In genomic region chr19:8148410-8149231, GRCh38 we compare ENCODE assay signal across 10 cellular contexts. TPM values are rescaled to one million over a fixed set of nuclear protein-coding genes. Genes with fewer than 3 reads are reported as not detected.
A peak's percentile ranks its signal among the peaks of the same experiment; 100 is the strongest.
DNase-seq lines count a peak whose midpoint lies in the region; ATAC-seq and TF ChIP-seq lines count a peak whose summit lies in the region.
"Had no signal": no experiment of that assay in that cellular context is flagged by ENCODE, and none has a peak within 500 bp of the region (broad histone marks: within the 10 kb centered on the region; RNA-seq: fewer than 3 reads in every experiment).

No MANE protein-coding gene starts in this region.

- peak overlapping the region; percentile 81 for H3K4me3 ChIP-seq in iPS-20b (ENCODE audit: low read length)
- no peak overlapping the region for H3K4me3 ChIP-seq in gastrocnemius medialis
- H3K4me3 ChIP-seq: SJSA1 had no signal

- no peak for TF ChIP-seq POLR2A in gastrocnemius medialis (IDR thresholded peaks at IDR 0.05)

- H3K9me3 Mint-ChIP-seq in activated naive CD4-positive, alpha-beta T cell treated with anti-CD3 and anti-CD28 coated beads, Interleukin-2, amount 50 U/mL, for 24 hours = no peaks in the 10 kb centered on the region
- no peaks in the 10 kb centered on the region for H3K9me3 Mint-ChIP-seq in type B pancreatic cell

- H3K36me3 ChIP-seq in iPS-20b (ENCODE audit: insufficient read depth, low read depth, low read length) (peaks cover 5% of the 10 kb centered on the region; the same call in 1 of the 2 replicates), gastrocnemius medialis (no peaks in the 10 kb centered on the region)
- H3K36me3 ChIP-seq: neutrophil, SJSA1 had no signal

- H3K4me1 ChIP-seq in iPS-20b (ENCODE audit: insufficient read depth, low read length) = peaks cover 7% of the 10 kb centered on the region; the same call in 1 of the 2 replicates
- H3K4me1 ChIP-seq in gastrocnemius medialis = no peaks in the 10 kb centered on the region
- H3K4me1 ChIP-seq: SJSA1 had no signal

- H3K27me3 ChIP-seq in iPS-20b (ENCODE audit: insufficient read depth, low read length) (no peaks in the 10 kb centered on the region), gastrocnemius medialis (peaks cover 28 to 35% (median 30%) of the 10 kb centered on the region in 3 donors)

- peak overlapping the region; percentile 21 for H3K27ac Mint-ChIP-seq in activated naive CD4-positive, alpha-beta T cell treated with anti-CD3 and anti-CD28 coated beads, Interleukin-2, amount 50 U/mL, for 24 hours
- peak overlapping the region; percentile 92 for H3K27ac Mint-ChIP-seq in type B pancreatic cell

- intact Hi-C loops in gastrocnemius medialis (cut with DNase I; ENCODE audit: low total_unique reads) = no loop called here

- TF ChIP-seq CTCF in type B pancreatic cell (conservative IDR thresholded peaks at IDR 0.05) (no peak), gastrocnemius medialis (IDR thresholded peaks at IDR 0.05 in 4 of 5, conservative IDR thresholded peaks at IDR 0.05 in 1 of 5) (no peak)

- H3K27ac ChIP-seq in iPS-20b (ENCODE audit: low read length) (peak overlapping the region; percentile 44), gastrocnemius medialis (no peak overlapping the region)
- H3K27ac ChIP-seq: neutrophil, SJSA1 had no signal

- H3K4me1 Mint-ChIP-seq in activated naive CD4-positive, alpha-beta T cell treated with anti-CD3 and anti-CD28 coated beads, Interleukin-2, amount 50 U/mL, for 24 hours = peaks cover 5% of the 10 kb centered on the region
- peaks cover 22% of the 10 kb centered on the region for H3K4me1 Mint-ChIP-seq in type B pancreatic cell (ENCODE audit: unreplicated experiment)

- DNase-seq in activated naive CD4-positive, alpha-beta T cell (lab: John Stamatoyannopoulos, UW) = no peak
- DNase-seq in type B pancreatic cell (ENCODE audit: extremely low spot score, unreplicated experiment) (peak; percentile 80), gastrocnemius medialis (no peak), middle frontal gyrus (ENCODE audit: extremely low spot score, low spot score) (no peak)
- DNase-seq in central memory CD4-positive, alpha-beta T cell = no peak

- no peaks in the 10 kb centered on the region for H3K36me3 Mint-ChIP-seq in activated naive CD4-positive, alpha-beta T cell treated with anti-CD3 and anti-CD28 coated beads, Interleukin-2, amount 50 U/mL, for 24 hours
- no peaks in the 10 kb centered on the region for H3K36me3 Mint-ChIP-seq in type B pancreatic cell

- peaks cover 26% of the 10 kb centered on the region for H3K27me3 Mint-ChIP-seq in activated naive CD4-positive, alpha-beta T cell treated with anti-CD3 and anti-CD28 coated beads, Interleukin-2, amount 50 U/mL, for 24 hours
- no peaks in the 10 kb centered on the region for H3K27me3 Mint-ChIP-seq in type B pancreatic cell

- in situ Hi-C loops in gastrocnemius medialis (cut with MboI; ENCODE audit: low sequenced_read_pairs in 4 of 4) = no loop called here

- peak overlapping the region; percentile 80 for H3K4me3 Mint-ChIP-seq in activated naive CD4-positive, alpha-beta T cell treated with anti-CD3 and anti-CD28 coated beads, Interleukin-2, amount 50 U/mL, for 24 hours
- H3K4me3 Mint-ChIP-seq in type B pancreatic cell = peak overlapping the region; percentile 87

- peak; percentile 31 for ATAC-seq in SK-N-SH treated with all-trans-retinoic acid at 6 μM for 48 hours
- no peak for ATAC-seq in gastrocnemius medialis

- H3K9ac ChIP-seq in iPS-20b (ENCODE audit: low read depth, low read length) = peak overlapping the region; percentile 88; the same call in 1 of the 2 replicates

- H3K9me3 ChIP-seq in iPS-20b (ENCODE audit: insufficient read depth, low read depth, low read length) = no peaks in the 10 kb centered on the region
- no peaks in the 10 kb centered on the region for H3K9me3 ChIP-seq in gastrocnemius medialis
- H3K9me3 ChIP-seq: neutrophil, SJSA1 had no signal

TF ChIP-seq in SK-N-SH treated with all-trans-retinoic acid at 6 μM for 48 hours, 23 proteins besides CTCF, POLR2A, EP300 and RAD21:
- TF ChIP-seq ZNF8 (CRISPR knock-in tag; IDR thresholded peaks at IDR 0.05) = no peak

RNA-seq across cellular contexts. Expression of gene FBN3, which starts 0.8 kb away (rescaled TPM):
- total RNA-seq in type B pancreatic cell (ENCODE audit: low replicate concordance) (18.0 and 63.7 TPM in 2 replicates), gastrocnemius medialis (under 1 TPM in 1 of 4 donors, not detected in 3; 0.15 TPM)
- total RNA-seq: SJSA1 had no signal

Comparison
In these comparisons a context has a peak if more than half of its experiments do, and no peak if none do; other contexts are left out.
1. RNA of gene FBN3, which starts 0.8 kb away (total RNA-seq): 18.0 to 63.7 TPM in type B pancreatic cell; 0.15 TPM in gastrocnemius medialis; every median in the first group is over 10 times any median in the second.